ENCODE assay signal across 31 cellular contexts in genomic region chr15:56393277-56393676, GRCh38.
"Had no signal": no experiment of that assay in that cellular context is flagged by ENCODE, and none has a peak within 500 bp of the region (broad histone marks: within the 10 kb centered on the region; RNA-seq: fewer than 3 reads in every experiment).

No MANE protein-coding gene starts in this region.

- H3K4me3 ChIP-seq: neural progenitor cell, ovary, psoas muscle, right lobe of liver, sigmoid colon, smooth muscle cell, spleen, suprapubic skin, testis, tibial artery, transverse colon, upper lobe of right lung, uterus had no signal

- H3K9me3 Mint-ChIP-seq: natural killer cell had no signal

- H3K4me2 ChIP-seq: neural progenitor cell, smooth muscle cell had no signal

- H3K9me3 ChIP-seq: ovary, psoas muscle, right lobe of liver, sigmoid colon, spleen, suprapubic skin, testis, tibial artery, transverse colon, upper lobe of right lung, uterus had no signal

- H2AFZ ChIP-seq: neural progenitor cell, parathyroid adenoma had no signal

- H3K36me3 ChIP-seq: neural progenitor cell, ovary, right lobe of liver, sigmoid colon, spleen, suprapubic skin, transverse colon, upper lobe of right lung, uterus had no signal

- H3K4me1 Mint-ChIP-seq: natural killer cell, nephron had no signal

- H3K4me3 Mint-ChIP-seq: natural killer cell; nephron; neural progenitor cell; stimulated activated memory B cell treated with anti-CD40 and anti-IgM and Interleukin-4, amounts not matched to agents 10 μg/mL and 1 μg/mL and 100 μg/mL, for 72 hours; stimulated activated naive CD8-positive, alpha-beta T cell treated with anti-CD3 and anti-CD28 coated beads, Interleukin-15, amount 100 ng/mL, for 72 hours; type B pancreatic cell had no signal

- ATAC-seq: natural killer cell; psoas muscle; right cardiac atrium; right lobe of liver; stimulated activated memory B cell treated with anti-CD40 and anti-IgM and Interleukin-4, amounts not matched to agents 10 μg/mL and 1 μg/mL and 100 μg/mL, for 72 hours; stimulated activated naive CD8-positive, alpha-beta T cell treated with anti-CD3 and anti-CD28 coated beads, Interleukin-15, amount 100 ng/mL, for 72 hours; stimulated activated naive CD8-positive, alpha-beta T cell treated with anti-CD3 and anti-CD28 coated beads, Interleukin-15, Interleukin-2, amounts not matched to agents 100 U/mL and 50 U/mL, for 24 hours; upper lobe of right lung had no signal

- DNase-seq: natural killer cell; occipital lobe; ovary; posterior cingulate gyrus; psoas muscle; right cardiac atrium; right lobe of liver; sigmoid colon; spleen; stimulated activated CD4-positive, alpha-beta T cell treated with anti-CD3 and anti-CD28 coated beads, Interleukin-12 subunit alpha, Interleukin-12 subunit beta, amount 100 ng/mL, for 4 hours; stimulated activated CD4-positive, alpha-beta T cell treated with anti-CD3 and anti-CD28 coated beads, Interleukin-1b, Interleukin-23, amount 100 ng/mL, for 48 hours; stimulated activated CD4-positive, alpha-beta T cell treated with anti-CD3 and anti-CD28 coated beads, Interleukin-4, amount 100 ng/mL, for 1 hour; stimulated activated CD4-positive, alpha-beta T cell treated with anti-CD3 and anti-CD28 coated beads, Interleukin-4, amount 100 ng/mL, for 4 hours; stimulated activated CD8-positive, alpha-beta memory T cell treated with anti-CD3 and anti-CD28 coated beads, Interleukin-4, amount 100 ng/mL, for 48 hours; stimulated activated naive CD4-positive, alpha-beta T cell; stimulated activated naive CD8-positive, alpha-beta T cell treated with anti-CD3 and anti-CD28 coated beads, Interleukin-15, amount 100 ng/mL, for 72 hours; stimulated activated naive CD8-positive, alpha-beta T cell treated with anti-CD3 and anti-CD28 coated beads, Interleukin-15, Interleukin-2, amounts not matched to agents 100 U/mL and 50 U/mL, for 24 hours; substantia nigra; testis; tibial artery; transverse colon; upper lobe of right lung; uterus had no signal

- H3K27ac Mint-ChIP-seq: natural killer cell; neural progenitor cell; progenitor cell of endocrine pancreas; stimulated activated memory B cell treated with anti-CD40 and anti-IgM and Interleukin-4, amounts not matched to agents 10 μg/mL and 1 μg/mL and 100 μg/mL, for 72 hours; stimulated activated naive CD8-positive, alpha-beta T cell treated with anti-CD3 and anti-CD28 coated beads, Interleukin-15, amount 100 ng/mL, for 72 hours; type B pancreatic cell had no signal

- H3K79me2 ChIP-seq: parathyroid adenoma had no signal

- H3K27me3 Mint-ChIP-seq: progenitor cell of endocrine pancreas; stimulated activated memory B cell treated with anti-CD40 and anti-IgM and Interleukin-4, amounts not matched to agents 10 μg/mL and 1 μg/mL and 100 μg/mL, for 72 hours; stimulated activated naive CD8-positive, alpha-beta T cell treated with anti-CD3 and anti-CD28 coated beads, Interleukin-15, amount 100 ng/mL, for 72 hours; type B pancreatic cell had no signal

- H3K4me1 ChIP-seq: parathyroid adenoma, psoas muscle, right lobe of liver, sigmoid colon, spleen, suprapubic skin, testis, tibial artery, transverse colon, upper lobe of right lung, uterus had no signal

- H3K36me3 Mint-ChIP-seq: natural killer cell had no signal

- H3K27ac ChIP-seq: neural progenitor cell, ovary, parathyroid adenoma, psoas muscle, right lobe of liver, sigmoid colon, spleen, suprapubic skin, testis, tibial artery, transverse colon, upper lobe of right lung, uterus had no signal
